In the genomic region with DNA sequence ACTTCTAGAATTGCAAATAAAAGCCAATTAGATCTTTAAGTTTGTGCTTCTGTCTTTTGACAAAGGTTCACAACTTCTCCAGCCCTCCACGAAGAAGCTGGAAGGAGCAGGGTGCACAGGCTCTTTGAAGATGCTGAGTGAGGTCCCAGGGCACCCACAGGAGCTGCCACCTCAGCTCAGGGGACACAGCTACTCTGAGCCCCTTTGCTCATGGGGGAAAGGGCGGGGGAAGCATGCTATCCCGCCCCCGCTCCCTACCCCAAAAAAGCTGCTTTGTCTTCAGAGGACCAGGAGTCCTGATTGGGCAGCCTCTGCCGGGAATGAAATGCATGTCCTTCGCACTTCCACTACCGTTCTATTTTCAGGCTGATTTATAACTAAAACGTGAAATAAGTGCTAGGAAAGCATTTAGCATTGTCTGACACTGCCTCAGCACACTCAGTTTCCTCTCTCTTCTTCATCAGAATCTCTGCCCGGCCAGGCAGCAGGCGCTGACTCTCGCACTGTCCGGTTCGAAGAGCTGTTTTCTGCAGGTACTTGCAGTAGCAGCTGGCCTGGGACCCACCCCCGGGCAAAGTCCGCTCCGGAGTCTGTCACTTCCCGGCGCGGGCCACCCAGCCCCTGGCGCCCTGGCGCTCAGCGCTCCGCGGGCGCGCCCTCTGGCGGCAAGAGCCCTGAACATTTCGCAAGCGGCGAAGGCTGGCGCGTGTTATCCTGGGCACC, we compare ENCODE assay signal across 8 cellular contexts. TPM values are rescaled to one million over a fixed set of nuclear protein-coding genes. Genes with fewer than 3 reads are reported as not detected.
A peak's percentile ranks its signal among the peaks of the same experiment; 100 is the strongest.
DNase-seq lines count a peak whose midpoint lies in the region; ATAC-seq and TF ChIP-seq lines count a peak whose summit lies in the region.

No MANE protein-coding gene starts in this region.

- no peak overlapping the region for H3K4me3 Mint-ChIP-seq in endothelial cell (ENCODE audit: unreplicated experiment)

- H3K36me3 Mint-ChIP-seq in endothelial cell (ENCODE audit: low read depth, unreplicated experiment) = no peaks in the 10 kb centered on the region

- peaks cover 2% of the 10 kb centered on the region for H3K27me3 Mint-ChIP-seq in endothelial cell (ENCODE audit: unreplicated experiment)

- H3K9me3 Mint-ChIP-seq in endothelial cell (ENCODE audit: unreplicated experiment) = no peaks in the 10 kb centered on the region

- TF ChIP-seq CTCF in endothelial cell (IDR thresholded peaks at IDR 0.05; ENCODE audit: unreplicated experiment) = peak; percentile 89

- peaks cover 4% of the 10 kb centered on the region for H3K4me1 Mint-ChIP-seq in endothelial cell (ENCODE audit: unreplicated experiment)

- H3K27ac Mint-ChIP-seq in endothelial cell (ENCODE audit: unreplicated experiment) = no peak overlapping the region

- peak; percentile 93 for DNase-seq in COLO668 (lab: John Stamatoyannopoulos, UW; ENCODE audit: unreplicated experiment)
- peak; percentile 79 for DNase-seq in HK-2 (ENCODE audit: unreplicated experiment)
- peak; percentile 61 for DNase-seq in NOMO-1 treated with DMSO at 0.1 percent for 48 hours (lab: John Stamatoyannopoulos, UW; ENCODE audit: unreplicated experiment)
- DNase-seq in activated CD8-positive, alpha-beta memory T cell treated with anti-CD3 and anti-CD28 coated beads, Interleukin-2, amount 50 U/mL, for 1 hour (ENCODE audit: extremely low read depth) = peak; percentile 36
- peak; percentile 93 for DNase-seq in endothelial cell (ENCODE audit: low spot score)
- DNase-seq in midbrain (lab: John Stamatoyannopoulos, UW) = peak; percentile 73
- peak; percentile 56 to 63 for DNase-seq in stimulated activated CD8-positive, alpha-beta memory T cell treated with anti-CD3 and anti-CD28 coated beads, Interleukin-2, amount 100 ng/mL, for 1 hour (ENCODE audit: low read depth in 2 of 2)

- peak; percentile 99 for ATAC-seq in GM19467 (IDR thresholded peaks at IDR 0.05; ENCODE audit: unreplicated experiment)

RNA-seq across cellular contexts. Expression of a gene that starts 45.5 kb away (rescaled TPM):
- 7.4 TPM for total RNA-seq in endothelial cell (ENCODE audit: unreplicated experiment)

Comparison
In these comparisons a context has a peak if more than half of its experiments do, and no peak if none do; other contexts are left out.
1. Peak in every context shown above with its lines: DNase-seq and ATAC-seq.
2. DNase-seq: peak in every context shown above with its lines; median percentile 93 in COLO668; 93 in endothelial cell; 79 in HK-2; 73 in midbrain; 61 in NOMO-1 treated with DMSO at 0.1 percent for 48 hours; 60 in stimulated activated CD8-positive, alpha-beta memory T cell treated with anti-CD3 and anti-CD28 coated beads, Interleukin-2, amount 100 ng/mL, for 1 hour; 36 in activated CD8-positive, alpha-beta memory T cell treated with anti-CD3 and anti-CD28 coated beads, Interleukin-2, amount 50 U/mL, for 1 hour.